Comparison of ENCODE assay signal across 8 cellular contexts in the genomic region with DNA sequence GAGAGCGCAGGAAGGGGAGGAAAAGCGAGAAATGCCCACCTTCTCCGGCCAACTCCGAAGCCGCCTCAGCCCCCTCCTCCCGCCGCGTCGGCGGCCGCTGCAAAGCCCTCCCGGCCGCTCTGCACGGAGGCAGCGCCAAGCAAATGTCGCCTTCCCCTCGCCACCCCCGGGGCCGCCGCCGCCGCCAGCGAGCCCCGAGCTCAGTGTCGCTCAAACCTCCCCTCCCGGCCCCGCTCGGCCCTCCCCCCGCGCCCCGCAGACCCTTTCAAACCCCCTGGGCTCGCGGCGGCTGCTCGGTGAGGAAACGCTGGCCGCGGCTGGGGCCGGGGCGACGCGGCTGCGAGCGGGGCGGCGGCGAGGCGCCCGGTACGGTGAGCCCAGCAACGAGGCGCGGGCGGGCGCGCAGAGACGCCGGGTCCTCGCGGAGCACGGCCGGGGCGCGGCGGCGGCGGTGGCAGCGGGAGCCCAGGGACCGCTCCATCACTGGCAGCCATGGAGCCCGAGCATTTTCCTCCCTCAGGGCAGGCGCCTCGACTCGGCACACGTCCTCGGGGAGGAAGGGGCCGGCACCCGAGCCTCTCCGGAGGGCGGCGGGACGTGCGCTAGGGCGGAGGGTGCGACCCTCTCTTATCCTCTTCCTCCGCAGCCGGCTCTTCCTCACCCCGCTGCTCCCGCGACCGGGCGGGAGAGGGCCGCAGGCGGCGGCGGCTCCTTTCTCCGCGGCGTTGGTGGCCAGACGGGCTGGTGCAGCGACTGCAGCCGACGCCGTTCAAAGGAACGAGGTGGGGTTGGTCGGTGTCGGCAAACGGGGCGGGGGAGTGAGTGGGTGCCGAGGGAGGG. TPM values are rescaled to one million over a fixed set of nuclear protein-coding genes. Genes with fewer than 3 reads are reported as not detected.
A peak's percentile ranks its signal among the peaks of the same experiment; 100 is the strongest.
DNase-seq lines count a peak whose midpoint lies in the region; ATAC-seq lines count a peak whose summit lies in the region.

No MANE protein-coding gene starts in this region.

- H3K79me2 ChIP-seq in ACC112 (ENCODE audit: control insufficient read depth, insufficient read depth, low read length, unreplicated experiment): peaks cover 55% of the 10 kb centered on the region

- H3K27ac ChIP-seq in ACC112 (ENCODE audit: low read depth, low read length): peak overlapping the region; percentile 91
- peak overlapping the region; percentile 92 for H3K27ac ChIP-seq in duodenal mucosa (ENCODE audit: low read depth, low read length)
- peak overlapping the region; percentile 97 for H3K27ac ChIP-seq in mesodermal cell (ENCODE audit: low read depth, low read length, severe bottlenecking)

- no peaks in the 10 kb centered on the region for H3K9me3 Mint-ChIP-seq in stimulated activated naive B cell treated with anti-CD40 and anti-IgM and Interleukin-4, amounts not matched to agents 10 μg/mL and 1 μg/mL and 100 μg/mL, for 72 hours

- ATAC-seq in HG03280 (IDR thresholded peaks at IDR 0.05; ENCODE audit: unreplicated experiment): peak; percentile 32
- ATAC-seq in stimulated activated naive B cell treated with anti-CD40 and anti-IgM and Interleukin-4, amounts not matched to agents 10 μg/mL and 1 μg/mL and 100 μg/mL, for 72 hours (replicated peaks): peak; percentile 20 to 40

- H3K9me3 ChIP-seq in duodenal mucosa (ENCODE audit: control insufficient read depth in 1 of 2, low read length in 2 of 2) (no peaks in the 10 kb centered on the region), mesodermal cell (ENCODE audit: control insufficient read depth, low read length) (no peaks in the 10 kb centered on the region)

- H3K4me1 Mint-ChIP-seq in stimulated activated naive B cell treated with anti-CD40 and anti-IgM and Interleukin-4, amounts not matched to agents 10 μg/mL and 1 μg/mL and 100 μg/mL, for 72 hours: peaks cover 20 to 37% of the 10 kb centered on the region in 2 donors

- H3K27me3 Mint-ChIP-seq in stimulated activated naive B cell treated with anti-CD40 and anti-IgM and Interleukin-4, amounts not matched to agents 10 μg/mL and 1 μg/mL and 100 μg/mL, for 72 hours: peaks cover 9 to 10% of the 10 kb centered on the region in 2 donors

- peak overlapping the region; percentile 44 for H2AFZ ChIP-seq in ACC112 (ENCODE audit: low read length, unreplicated experiment)

- WGBS in mesodermal cell (ENCODE audit: insufficient coverage in 2 of 2), 2 experiments: 0 to 1% methylated on average over 40 to 55 of the region's 109 CpGs

- H3K4me1 ChIP-seq in ACC112 (ENCODE audit: control insufficient read depth, insufficient read depth, low read length, unreplicated experiment): peaks cover 45% of the 10 kb centered on the region
- peaks cover 38 to 46% of the 10 kb centered on the region in 2 donors for H3K4me1 ChIP-seq in duodenal mucosa (ENCODE audit: control insufficient read depth in 1 of 2, insufficient read depth in 2 of 2, low read length in 2 of 2)
- H3K4me1 ChIP-seq in mesodermal cell (ENCODE audit: control insufficient read depth, insufficient read depth, low read length, poor library complexity, severe bottlenecking): peaks cover 24% of the 10 kb centered on the region

- H3K27ac Mint-ChIP-seq in stimulated activated naive B cell treated with anti-CD40 and anti-IgM and Interleukin-4, amounts not matched to agents 10 μg/mL and 1 μg/mL and 100 μg/mL, for 72 hours: peak overlapping the region; percentile 96

- no peaks in the 10 kb centered on the region for H3K27me3 ChIP-seq in ACC112 (ENCODE audit: insufficient read depth, low read length)
- no peaks in the 10 kb centered on the region for H3K27me3 ChIP-seq in duodenal mucosa (ENCODE audit: control insufficient read depth in 1 of 2, insufficient read depth in 2 of 2, low read length in 2 of 2)

- DNase-seq in GM19238 (ENCODE audit: insufficient read length, low spot score) (peak; percentile 12), NCI-H510A (lab: John Stamatoyannopoulos, UW) (no peak)
- peak in 3 of 4 experiments; percentile 25 to 38 (median 28) for DNase-seq in activated CD4-positive, CD25-positive, alpha-beta regulatory T cell (lab: John Stamatoyannopoulos, UW)
- peak; percentile 8 for DNase-seq in stimulated activated naive B cell treated with anti-CD40 and anti-IgM and Interleukin-4, amounts not matched to agents 10 μg/mL and 1 μg/mL and 100 μg/mL, for 72 hours

- H3K9ac ChIP-seq in duodenal mucosa (ENCODE audit: low read depth in 1 of 2, low read length in 2 of 2): peak overlapping the region; percentile 86 to 88

- peak overlapping the region; percentile 93 to 97 for H3K4me3 Mint-ChIP-seq in stimulated activated naive B cell treated with anti-CD40 and anti-IgM and Interleukin-4, amounts not matched to agents 10 μg/mL and 1 μg/mL and 100 μg/mL, for 72 hours

- H3K4me3 ChIP-seq in ACC112 (ENCODE audit: low read depth, low read length) (peak overlapping the region; percentile 92), duodenal mucosa (ENCODE audit: low read depth in 1 of 2, low read length in 2 of 2) (peak overlapping the region; percentile 79 to 83), mesodermal cell (ENCODE audit: extremely low read depth, insufficient read depth, low read length, poor library complexity, severe bottlenecking) (peak overlapping the region; percentile 83)

- no peaks in the 10 kb centered on the region for H3K36me3 ChIP-seq in ACC112 (ENCODE audit: insufficient read depth, low read length)
- H3K36me3 ChIP-seq in duodenal mucosa (ENCODE audit: control insufficient read depth in 1 of 2, insufficient read depth in 2 of 2, low read length in 2 of 2): peaks cover 0 to 4% of the 10 kb centered on the region in 2 donors
- H3K36me3 ChIP-seq in mesodermal cell (ENCODE audit: control insufficient read depth, insufficient read depth, low read length): peaks cover 17% of the 10 kb centered on the region

- H3K36me3 Mint-ChIP-seq in stimulated activated naive B cell treated with anti-CD40 and anti-IgM and Interleukin-4, amounts not matched to agents 10 μg/mL and 1 μg/mL and 100 μg/mL, for 72 hours: peaks cover 14 to 30% of the 10 kb centered on the region in 2 donors

RNA-seq across cellular contexts. Expression of a gene that starts 0.5 kb away (rescaled TPM):
- polyA plus RNA-seq in mesodermal cell (2013, experiment 1 of 2): 180 TPM
- polyA plus RNA-seq in mesodermal cell (2013, experiment 2 of 2): 178 TPM
